ENCODE assay signal across 7 cellular contexts in genomic region chr17:77096570-77097214, GRCh38. TPM values are rescaled to one million over a fixed set of nuclear protein-coding genes. Genes with fewer than 3 reads are reported as not detected.
DNase-seq lines count a peak whose midpoint lies in the region; ATAC-seq and TF ChIP-seq lines count a peak whose summit lies in the region.

No MANE protein-coding gene starts in this region.

- DNase-seq in G401 (ENCODE audit: low spot score) (peak; percentile 72), MG63 (peak; percentile 5), brain microvascular endothelial cell (no peak), kidney tubule cell (ENCODE audit: low spot score) (peak; percentile 33), GDM1 (lab: John Stamatoyannopoulos, UW) (no peak)

- ATAC-seq in HG02981 (IDR thresholded peaks at IDR 0.05; ENCODE audit: unreplicated experiment) = no peak

- H3K9me3 ChIP-seq in MG63 = no peaks in the 10 kb centered on the region
- H3K9me3 ChIP-seq in subcutaneous abdominal adipose tissue (ENCODE audit: control insufficient read depth in 5 of 5, low read length in 5 of 5) = no peaks in the 10 kb centered on the region

- peak; percentile 64 for TF ChIP-seq CTCF in brain microvascular endothelial cell (IDR thresholded peaks at IDR 0.05; ENCODE audit: low read depth, low read length, missing control alignments)

- H3K4me3 ChIP-seq in MG63 (no peak overlapping the region), brain microvascular endothelial cell (ENCODE audit: low read depth, low read length) (no peak overlapping the region), subcutaneous abdominal adipose tissue (ENCODE audit: low read depth in 1 of 5, low read length in 5 of 5) (peak overlapping the region in 1 of 5 donors; percentile 16)

- H3K27me3 ChIP-seq in MG63 (no peaks in the 10 kb centered on the region), brain microvascular endothelial cell (replicated peaks) (no peaks in the 10 kb centered on the region), subcutaneous abdominal adipose tissue (ENCODE audit: control insufficient read depth in 5 of 5, insufficient read depth in 4 of 5, low read length in 5 of 5) (no peaks in the 10 kb centered on the region)

- in situ Hi-C loops in G401 (cut with HindIII; ENCODE audit: low sequenced_read_pairs) = no loop called here
- in situ Hi-C loops in brain microvascular endothelial cell (cut with HindIII; ENCODE audit: low pct_ligation_motif_present, low sequenced_read_pairs) = no loop called here

- H3K4me1 ChIP-seq in subcutaneous abdominal adipose tissue (ENCODE audit: control insufficient read depth in 5 of 5, insufficient read depth in 5 of 5, low read length in 5 of 5) = peaks cover 11 to 41% (median 37%) of the 10 kb centered on the region in 5 donors

- peaks cover 84% of the 10 kb centered on the region for H3K36me3 ChIP-seq in MG63
- peaks cover 32% of the 10 kb centered on the region for H3K36me3 ChIP-seq in brain microvascular endothelial cell (replicated peaks)
- peaks cover 0 to 39% (median 34%) of the 10 kb centered on the region in 5 donors for H3K36me3 ChIP-seq in subcutaneous abdominal adipose tissue (ENCODE audit: control insufficient read depth in 5 of 5, insufficient read depth in 5 of 5, low read length in 5 of 5)

- peak overlapping the region in 2 of 5 donors; percentile 61 to 64 for H3K9ac ChIP-seq in subcutaneous abdominal adipose tissue (ENCODE audit: low read length in 5 of 5)

- H3K27ac ChIP-seq in brain microvascular endothelial cell (peak overlapping the region; percentile 20), subcutaneous abdominal adipose tissue (ENCODE audit: low read depth, low read length) (peak overlapping the region; percentile 95)

RNA-seq across cellular contexts. Expression of gene SEC14L1, which starts 44.1 kb away (rescaled TPM):
- 48.1 and 58.3 TPM in 2 replicates for total RNA-seq in G401 (2014; rRNA removed; shearing (Covaris generic))
- total RNA-seq in MG63 (2014; rRNA removed; shearing (Covaris generic); ENCODE audit: low replicate concordance) = 16.2 and 41.7 TPM in 2 replicates

Comparison
In these comparisons a context has a peak if more than half of its experiments do, and no peak if none do; other contexts are left out.
1. DNase-seq: peak in G401 (single experiment), MG63 (single experiment) and kidney tubule cell (single experiment); none in brain microvascular endothelial cell (single experiment) and GDM1 (single experiment).